In genomic region chr16:85600078-85600477, GRCh38 we compare ENCODE assay signal across 2 cellular contexts.
TF ChIP-seq lines count a peak whose summit lies in the region.

No MANE protein-coding gene starts in this region.

TF ChIP-seq in IMR-90, 13 proteins besides CTCF, POLR2A, EP300 and RAD21:
- no peak for TF ChIP-seq RFX5 (IDR thresholded peaks at IDR 0.05; ENCODE audit: low read depth, low read length)
- no peak for TF ChIP-seq NFE2L2 (IDR thresholded peaks at IDR 0.05; ENCODE audit: low read depth, low read length)
- no peak for TF ChIP-seq SMC3 (IDR thresholded peaks at IDR 0.05; ENCODE audit: low read depth, low read length)
- no peak for TF ChIP-seq CHD1 (IDR thresholded peaks at IDR 0.05; ENCODE audit: low read depth, low read length)
- TF ChIP-seq, protein P1, sequence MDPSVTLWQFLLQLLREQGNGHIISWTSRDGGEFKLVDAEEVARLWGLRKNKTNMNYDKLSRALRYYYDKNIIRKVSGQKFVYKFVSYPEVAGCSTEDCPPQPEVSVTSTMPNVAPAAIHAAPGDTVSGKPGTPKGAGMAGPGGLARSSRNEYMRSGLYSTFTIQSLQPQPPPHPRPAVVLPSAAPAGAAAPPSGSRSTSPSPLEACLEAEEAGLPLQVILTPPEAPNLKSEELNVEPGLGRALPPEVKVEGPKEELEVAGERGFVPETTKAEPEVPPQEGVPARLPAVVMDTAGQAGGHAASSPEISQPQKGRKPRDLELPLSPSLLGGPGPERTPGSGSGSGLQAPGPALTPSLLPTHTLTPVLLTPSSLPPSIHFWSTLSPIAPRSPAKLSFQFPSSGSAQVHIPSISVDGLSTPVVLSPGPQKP (IDR thresholded peaks at IDR 0.05; ENCODE audit: borderline replicate concordance, low read depth, low read length) = no peak
- TF ChIP-seq, protein P2, sequence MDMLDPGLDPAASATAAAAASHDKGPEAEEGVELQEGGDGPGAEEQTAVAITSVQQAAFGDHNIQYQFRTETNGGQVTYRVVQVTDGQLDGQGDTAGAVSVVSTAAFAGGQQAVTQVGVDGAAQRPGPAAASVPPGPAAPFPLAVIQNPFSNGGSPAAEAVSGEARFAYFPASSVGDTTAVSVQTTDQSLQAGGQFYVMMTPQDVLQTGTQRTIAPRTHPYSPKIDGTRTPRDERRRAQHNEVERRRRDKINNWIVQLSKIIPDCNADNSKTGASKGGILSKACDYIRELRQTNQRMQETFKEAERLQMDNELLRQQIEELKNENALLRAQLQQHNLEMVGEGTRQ (IDR thresholded peaks at IDR 0.05; ENCODE audit: low read depth, low read length) = no peak
- no peak for TF ChIP-seq FOS (IDR thresholded peaks at IDR 0.05; ENCODE audit: low read depth, low read length)
- TF ChIP-seq MAFK (IDR thresholded peaks at IDR 0.05; ENCODE audit: low read depth, low read length) = no peak
- no peak for TF ChIP-seq RCOR1 (IDR thresholded peaks at IDR 0.05; ENCODE audit: insufficient replicate concordance, low read length)
- TF ChIP-seq CEBPB (IDR thresholded peaks at IDR 0.05; ENCODE audit: low read depth, low read length) = no peak
- TF ChIP-seq MXI1 (IDR thresholded peaks at IDR 0.05; ENCODE audit: borderline replicate concordance, low read depth, low read length) = no peak

TF ChIP-seq in H1, 55 proteins besides CTCF, POLR2A, EP300 and RAD21:
- TF ChIP-seq SP2 (IDR thresholded peaks at IDR 0.05; ENCODE audit: low read length) (no peak), NRF1 (IDR thresholded peaks at IDR 0.05; ENCODE audit: low read depth, low read length) (no peak), RFX5 (IDR thresholded peaks at IDR 0.05; ENCODE audit: borderline replicate concordance, low read depth, low read length) (no peak), CEBPB (IDR thresholded peaks at IDR 0.05; ENCODE audit: low read depth, low read length) (no peak), ZNF274 (IDR thresholded peaks at IDR 0.05; ENCODE audit: borderline replicate concordance, extremely low read depth, low read length) (no peak), RBBP5 (IDR thresholded peaks at IDR 0.05; ENCODE audit: borderline replicate concordance, low read depth, low read length) (no peak), YY1 (IDR thresholded peaks at IDR 0.05; ENCODE audit: low read depth, low read length) (no peak), KDM1A (IDR thresholded peaks at IDR 0.05; ENCODE audit: borderline replicate concordance, low read length) (no peak), GABPA (IDR thresholded peaks at IDR 0.05; ENCODE audit: borderline replicate concordance, insufficient read depth, low read length) (no peak), MAFK (IDR thresholded peaks at IDR 0.05; ENCODE audit: low read depth, low read length) (no peak), CTBP2 (IDR thresholded peaks at IDR 0.05; ENCODE audit: borderline replicate concordance, insufficient read depth, insufficient read length, low read length) (no peak), BCL11A (IDR thresholded peaks at IDR 0.05; ENCODE audit: low read depth in 2 of 2, low read length in 2 of 2) (no peak), GTF2F1 (IDR thresholded peaks at IDR 0.05; ENCODE audit: borderline replicate concordance, low read depth, low read length) (no peak), SAP30 (IDR thresholded peaks at IDR 0.05; ENCODE audit: insufficient read depth, insufficient replicate concordance, low read length) (no peak), KDM5A (IDR thresholded peaks at IDR 0.05; ENCODE audit: low read length) (no peak), RNF2 (IDR thresholded peaks at IDR 0.05; ENCODE audit: borderline replicate concordance, low read depth, low read length, missing control alignments, poor library complexity, severe bottlenecking) (no peak), BACH1 (IDR thresholded peaks at IDR 0.05; ENCODE audit: low read length) (no peak), CBX8 (IDR thresholded peaks at IDR 0.05; ENCODE audit: borderline replicate concordance, low read depth, low read length) (no peak), MAX (IDR thresholded peaks at IDR 0.05) (no peak)
- TF ChIP-seq, protein P3, sequence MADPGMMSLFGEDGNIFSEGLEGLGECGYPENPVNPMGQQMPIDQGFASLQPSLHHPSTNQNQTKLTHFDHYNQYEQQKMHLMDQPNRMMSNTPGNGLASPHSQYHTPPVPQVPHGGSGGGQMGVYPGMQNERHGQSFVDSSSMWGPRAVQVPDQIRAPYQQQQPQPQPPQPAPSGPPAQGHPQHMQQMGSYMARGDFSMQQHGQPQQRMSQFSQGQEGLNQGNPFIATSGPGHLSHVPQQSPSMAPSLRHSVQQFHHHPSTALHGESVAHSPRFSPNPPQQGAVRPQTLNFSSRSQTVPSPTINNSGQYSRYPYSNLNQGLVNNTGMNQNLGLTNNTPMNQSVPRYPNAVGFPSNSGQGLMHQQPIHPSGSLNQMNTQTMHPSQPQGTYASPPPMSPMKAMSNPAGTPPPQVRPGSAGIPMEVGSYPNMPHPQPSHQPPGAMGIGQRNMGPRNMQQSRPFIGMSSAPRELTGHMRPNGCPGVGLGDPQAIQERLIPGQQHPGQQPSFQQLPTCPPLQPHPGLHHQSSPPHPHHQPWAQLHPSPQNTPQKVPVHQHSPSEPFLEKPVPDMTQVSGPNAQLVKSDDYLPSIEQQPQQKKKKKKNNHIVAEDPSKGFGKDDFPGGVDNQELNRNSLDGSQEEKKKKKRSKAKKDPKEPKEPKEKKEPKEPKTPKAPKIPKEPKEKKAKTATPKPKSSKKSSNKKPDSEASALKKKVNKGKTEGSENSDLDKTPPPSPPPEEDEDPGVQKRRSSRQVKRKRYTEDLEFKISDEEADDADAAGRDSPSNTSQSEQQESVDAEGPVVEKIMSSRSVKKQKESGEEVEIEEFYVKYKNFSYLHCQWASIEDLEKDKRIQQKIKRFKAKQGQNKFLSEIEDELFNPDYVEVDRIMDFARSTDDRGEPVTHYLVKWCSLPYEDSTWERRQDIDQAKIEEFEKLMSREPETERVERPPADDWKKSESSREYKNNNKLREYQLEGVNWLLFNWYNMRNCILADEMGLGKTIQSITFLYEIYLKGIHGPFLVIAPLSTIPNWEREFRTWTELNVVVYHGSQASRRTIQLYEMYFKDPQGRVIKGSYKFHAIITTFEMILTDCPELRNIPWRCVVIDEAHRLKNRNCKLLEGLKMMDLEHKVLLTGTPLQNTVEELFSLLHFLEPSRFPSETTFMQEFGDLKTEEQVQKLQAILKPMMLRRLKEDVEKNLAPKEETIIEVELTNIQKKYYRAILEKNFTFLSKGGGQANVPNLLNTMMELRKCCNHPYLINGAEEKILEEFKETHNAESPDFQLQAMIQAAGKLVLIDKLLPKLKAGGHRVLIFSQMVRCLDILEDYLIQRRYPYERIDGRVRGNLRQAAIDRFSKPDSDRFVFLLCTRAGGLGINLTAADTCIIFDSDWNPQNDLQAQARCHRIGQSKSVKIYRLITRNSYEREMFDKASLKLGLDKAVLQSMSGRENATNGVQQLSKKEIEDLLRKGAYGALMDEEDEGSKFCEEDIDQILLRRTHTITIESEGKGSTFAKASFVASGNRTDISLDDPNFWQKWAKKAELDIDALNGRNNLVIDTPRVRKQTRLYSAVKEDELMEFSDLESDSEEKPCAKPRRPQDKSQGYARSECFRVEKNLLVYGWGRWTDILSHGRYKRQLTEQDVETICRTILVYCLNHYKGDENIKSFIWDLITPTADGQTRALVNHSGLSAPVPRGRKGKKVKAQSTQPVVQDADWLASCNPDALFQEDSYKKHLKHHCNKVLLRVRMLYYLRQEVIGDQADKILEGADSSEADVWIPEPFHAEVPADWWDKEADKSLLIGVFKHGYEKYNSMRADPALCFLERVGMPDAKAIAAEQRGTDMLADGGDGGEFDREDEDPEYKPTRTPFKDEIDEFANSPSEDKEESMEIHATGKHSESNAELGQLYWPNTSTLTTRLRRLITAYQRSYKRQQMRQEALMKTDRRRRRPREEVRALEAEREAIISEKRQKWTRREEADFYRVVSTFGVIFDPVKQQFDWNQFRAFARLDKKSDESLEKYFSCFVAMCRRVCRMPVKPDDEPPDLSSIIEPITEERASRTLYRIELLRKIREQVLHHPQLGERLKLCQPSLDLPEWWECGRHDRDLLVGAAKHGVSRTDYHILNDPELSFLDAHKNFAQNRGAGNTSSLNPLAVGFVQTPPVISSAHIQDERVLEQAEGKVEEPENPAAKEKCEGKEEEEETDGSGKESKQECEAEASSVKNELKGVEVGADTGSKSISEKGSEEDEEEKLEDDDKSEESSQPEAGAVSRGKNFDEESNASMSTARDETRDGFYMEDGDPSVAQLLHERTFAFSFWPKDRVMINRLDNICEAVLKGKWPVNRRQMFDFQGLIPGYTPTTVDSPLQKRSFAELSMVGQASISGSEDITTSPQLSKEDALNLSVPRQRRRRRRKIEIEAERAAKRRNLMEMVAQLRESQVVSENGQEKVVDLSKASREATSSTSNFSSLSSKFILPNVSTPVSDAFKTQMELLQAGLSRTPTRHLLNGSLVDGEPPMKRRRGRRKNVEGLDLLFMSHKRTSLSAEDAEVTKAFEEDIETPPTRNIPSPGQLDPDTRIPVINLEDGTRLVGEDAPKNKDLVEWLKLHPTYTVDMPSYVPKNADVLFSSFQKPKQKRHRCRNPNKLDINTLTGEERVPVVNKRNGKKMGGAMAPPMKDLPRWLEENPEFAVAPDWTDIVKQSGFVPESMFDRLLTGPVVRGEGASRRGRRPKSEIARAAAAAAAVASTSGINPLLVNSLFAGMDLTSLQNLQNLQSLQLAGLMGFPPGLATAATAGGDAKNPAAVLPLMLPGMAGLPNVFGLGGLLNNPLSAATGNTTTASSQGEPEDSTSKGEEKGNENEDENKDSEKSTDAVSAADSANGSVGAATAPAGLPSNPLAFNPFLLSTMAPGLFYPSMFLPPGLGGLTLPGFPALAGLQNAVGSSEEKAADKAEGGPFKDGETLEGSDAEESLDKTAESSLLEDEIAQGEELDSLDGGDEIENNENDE (IDR thresholded peaks at IDR 0.05; ENCODE audit: insufficient replicate concordance, low read length) = no peak
